In genomic region chr2:138601438-138602165, GRCh38 we compare ENCODE assay signal across 2 cellular contexts.
TF ChIP-seq lines count a peak whose summit lies in the region.

No MANE protein-coding gene starts in this region.

TF ChIP-seq in IMR-90, 13 proteins besides CTCF, POLR2A, EP300 and RAD21:
- TF ChIP-seq MAZ (IDR thresholded peaks at IDR 0.05; ENCODE audit: borderline replicate concordance, low read depth, low read length) (no peak), RCOR1 (IDR thresholded peaks at IDR 0.05; ENCODE audit: insufficient replicate concordance, low read length) (no peak), MAFK (IDR thresholded peaks at IDR 0.05; ENCODE audit: low read depth, low read length) (no peak), RFX5 (IDR thresholded peaks at IDR 0.05; ENCODE audit: low read depth, low read length) (no peak), SMC3 (IDR thresholded peaks at IDR 0.05; ENCODE audit: low read depth, low read length) (no peak), MXI1 (IDR thresholded peaks at IDR 0.05; ENCODE audit: borderline replicate concordance, low read depth, low read length) (no peak)

TF ChIP-seq in H1, 55 proteins besides CTCF, POLR2A, EP300 and RAD21:
- TF ChIP-seq KDM1A (IDR thresholded peaks at IDR 0.05; ENCODE audit: borderline replicate concordance, low read length) = no peak
- TF ChIP-seq CTBP2 (IDR thresholded peaks at IDR 0.05; ENCODE audit: borderline replicate concordance, insufficient read depth, insufficient read length, low read length) = no peak
- TF ChIP-seq, protein P1, sequence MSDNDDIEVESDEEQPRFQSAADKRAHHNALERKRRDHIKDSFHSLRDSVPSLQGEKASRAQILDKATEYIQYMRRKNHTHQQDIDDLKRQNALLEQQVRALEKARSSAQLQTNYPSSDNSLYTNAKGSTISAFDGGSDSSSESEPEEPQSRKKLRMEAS (IDR thresholded peaks at IDR 0.05) = no peak
- no peak for TF ChIP-seq BACH1 (IDR thresholded peaks at IDR 0.05; ENCODE audit: low read length)
- TF ChIP-seq POLR2AphosphoS5 (IDR thresholded peaks at IDR 0.05; ENCODE audit: low read depth, low read length) = no peak
- no peak for TF ChIP-seq SRF (IDR thresholded peaks at IDR 0.05; ENCODE audit: low read depth, low read length)
- TF ChIP-seq RFX5 (IDR thresholded peaks at IDR 0.05; ENCODE audit: borderline replicate concordance, low read depth, low read length) = no peak
- TF ChIP-seq TBP (IDR thresholded peaks at IDR 0.05; ENCODE audit: low read depth, low read length) = no peak
- no peak for TF ChIP-seq KDM5A (IDR thresholded peaks at IDR 0.05; ENCODE audit: low read length)
- no peak for TF ChIP-seq SAP30 (IDR thresholded peaks at IDR 0.05; ENCODE audit: insufficient read depth, insufficient replicate concordance, low read length)
- no peak for TF ChIP-seq YY1 (IDR thresholded peaks at IDR 0.05; ENCODE audit: low read depth, low read length)
- no peak for TF ChIP-seq RNF2 (IDR thresholded peaks at IDR 0.05; ENCODE audit: borderline replicate concordance, low read depth, low read length, missing control alignments, poor library complexity, severe bottlenecking)
- no peak for TF ChIP-seq TAF1 (IDR thresholded peaks at IDR 0.05; ENCODE audit: low read depth, low read length)
- TF ChIP-seq, protein P2, sequence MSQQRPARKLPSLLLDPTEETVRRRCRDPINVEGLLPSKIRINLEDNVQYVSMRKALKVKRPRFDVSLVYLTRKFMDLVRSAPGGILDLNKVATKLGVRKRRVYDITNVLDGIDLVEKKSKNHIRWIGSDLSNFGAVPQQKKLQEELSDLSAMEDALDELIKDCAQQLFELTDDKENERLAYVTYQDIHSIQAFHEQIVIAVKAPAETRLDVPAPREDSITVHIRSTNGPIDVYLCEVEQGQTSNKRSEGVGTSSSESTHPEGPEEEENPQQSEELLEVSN (IDR thresholded peaks at IDR 0.05) = no peak
TF ChIP-seq in H1: peak in this region for 0.
